23 cellular contexts compared by ENCODE assay signal in the genomic region with DNA sequence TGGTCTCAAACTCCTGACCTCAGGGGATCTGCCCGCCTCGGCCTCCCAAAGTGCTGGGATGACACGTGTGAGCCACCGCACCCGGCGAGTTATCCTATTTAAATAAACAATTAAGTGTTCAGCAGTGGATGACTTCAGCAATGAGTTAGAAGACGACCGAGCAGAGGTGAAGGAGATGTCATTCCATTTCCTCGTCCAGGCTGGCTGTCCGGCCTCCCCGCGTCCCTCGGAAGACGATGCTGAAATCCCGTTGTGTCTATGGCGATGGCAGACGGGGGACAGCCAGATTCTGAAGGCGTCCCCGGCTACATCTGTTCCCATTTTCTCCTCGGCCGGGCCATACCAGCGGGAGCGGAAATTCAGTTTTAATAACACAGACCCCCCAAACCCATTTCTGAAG.
"Had no signal": no experiment of that assay in that cellular context is flagged by ENCODE, and none has a peak within 500 bp of the region (broad histone marks: within the 10 kb centered on the region; RNA-seq: fewer than 3 reads in every experiment).

No MANE protein-coding gene starts in this region.

- H2AFZ ChIP-seq: parathyroid adenoma had no signal

- H3K9me3 ChIP-seq: prostate gland, right atrium auricular region, testis, tibial artery had no signal

- ATAC-seq: effector memory CD8-positive, alpha-beta T cell; left lobe of liver; naive thymus-derived CD8-positive, alpha-beta T cell; stimulated activated memory B cell treated with anti-CD40 and anti-IgM and Interleukin-4, amounts not matched to agents 10 μg/mL and 1 μg/mL and 100 μg/mL, for 72 hours; stimulated activated naive CD8-positive, alpha-beta T cell treated with anti-CD3 and anti-CD28 coated beads, Interleukin-15, Interleukin-2, amounts not matched to agents 100 U/mL and 50 U/mL, for 24 hours had no signal

- H3K9me3 Mint-ChIP-seq: effector memory CD8-positive, alpha-beta T cell; immature natural killer cell; naive thymus-derived CD8-positive, alpha-beta T cell; nephron progenitor cell; stimulated activated memory B cell treated with anti-CD40 and anti-IgM and Interleukin-4, amounts not matched to agents 10 μg/mL and 1 μg/mL and 100 μg/mL, for 72 hours; type B pancreatic cell had no signal

- H3K36me3 ChIP-seq: prostate gland, right atrium auricular region, sigmoid colon, tibial artery had no signal

- H3K4me3 ChIP-seq: prostate gland, right atrium auricular region, sigmoid colon, testis, tibial artery had no signal

- H3K27ac Mint-ChIP-seq: effector memory CD8-positive, alpha-beta T cell; immature natural killer cell; naive thymus-derived CD8-positive, alpha-beta T cell; nephron progenitor cell; stimulated activated memory B cell treated with anti-CD40 and anti-IgM and Interleukin-4, amounts not matched to agents 10 μg/mL and 1 μg/mL and 100 μg/mL, for 72 hours; type B pancreatic cell had no signal

- H3K27me3 Mint-ChIP-seq: effector memory CD8-positive, alpha-beta T cell; stimulated activated memory B cell treated with anti-CD40 and anti-IgM and Interleukin-4, amounts not matched to agents 10 μg/mL and 1 μg/mL and 100 μg/mL, for 72 hours; type B pancreatic cell had no signal

- H3K27ac ChIP-seq: parathyroid adenoma, prostate gland, right atrium auricular region, sigmoid colon, testis, tibial artery had no signal

- H3K4me1 ChIP-seq: parathyroid adenoma, prostate gland, right atrium auricular region, sigmoid colon, testis, tibial artery had no signal

- H3K36me3 Mint-ChIP-seq: immature natural killer cell; stimulated activated memory B cell treated with anti-CD40 and anti-IgM and Interleukin-4, amounts not matched to agents 10 μg/mL and 1 μg/mL and 100 μg/mL, for 72 hours; type B pancreatic cell had no signal

- H3K4me1 Mint-ChIP-seq: immature natural killer cell; naive thymus-derived CD8-positive, alpha-beta T cell; stimulated activated memory B cell treated with anti-CD40 and anti-IgM and Interleukin-4, amounts not matched to agents 10 μg/mL and 1 μg/mL and 100 μg/mL, for 72 hours had no signal

- FAIRE-seq: frontal cortex, urothelium cell line had no signal

- DNase-seq: cortex of kidney; effector memory CD8-positive, alpha-beta T cell; hypothalamus; immature natural killer cell; islet precursor cell; mammary epithelial cell; mesendoderm; naive thymus-derived CD8-positive, alpha-beta T cell; nephron progenitor cell; sigmoid colon; stimulated activated CD4-positive, alpha-beta T cell treated with anti-CD3 and anti-CD28 coated beads, Interleukin-4, amount 100 ng/mL, for 4 hours; stimulated activated naive CD8-positive, alpha-beta T cell treated with anti-CD3 and anti-CD28 coated beads, Interleukin-15, Interleukin-2, amounts not matched to agents 100 U/mL and 50 U/mL, for 24 hours; substantia nigra; testis had no signal

- H3K27me3 ChIP-seq: right atrium auricular region, testis had no signal

- H3K4me3 Mint-ChIP-seq: effector memory CD8-positive, alpha-beta T cell; immature natural killer cell; naive thymus-derived CD8-positive, alpha-beta T cell; nephron progenitor cell; stimulated activated memory B cell treated with anti-CD40 and anti-IgM and Interleukin-4, amounts not matched to agents 10 μg/mL and 1 μg/mL and 100 μg/mL, for 72 hours; type B pancreatic cell had no signal

- H3K9ac ChIP-seq: parathyroid adenoma had no signal
